In genomic region chr11:108825381-108825780, GRCh38 we compare ENCODE assay signal across 1 cellular context.
TF ChIP-seq lines count a peak whose summit lies in the region.

No MANE protein-coding gene starts in this region.

TF ChIP-seq in K562, 482 proteins besides CTCF, POLR2A, EP300 and RAD21 (continued from another document):
- TF ChIP-seq SIRT6 (IDR thresholded peaks at IDR 0.05; ENCODE audit: low read depth, low read length), result no peak
- no peak for TF ChIP-seq E2F3 (CRISPR knock-in tag; IDR thresholded peaks at IDR 0.05)
- TF ChIP-seq MCM2 (IDR thresholded peaks at IDR 0.05; ENCODE audit: low read depth), result no peak
- TF ChIP-seq ZNF324 (CRISPR knock-in tag; IDR thresholded peaks at IDR 0.05), result no peak
- TF ChIP-seq ZNF395 (CRISPR knock-in tag; IDR thresholded peaks at IDR 0.05), result no peak
- TF ChIP-seq CEBPB (tag; IDR thresholded peaks at IDR 0.05), result 0 out of 2 replicates have a peak, but pooled peaks have one; percentile 8
